11 cellular contexts compared by ENCODE assay signal in genomic region chr6:153023977-153024376, GRCh38. TPM values are rescaled to one million over a fixed set of nuclear protein-coding genes. Genes with fewer than 3 reads are reported as not detected.
DNase-seq lines count a peak whose midpoint lies in the region; ATAC-seq and TF ChIP-seq lines count a peak whose summit lies in the region.
"Had no signal": no experiment of that assay in that cellular context is flagged by ENCODE, and none has a peak within 500 bp of the region (broad histone marks: within the 10 kb centered on the region; RNA-seq: fewer than 3 reads in every experiment).

No MANE protein-coding gene starts in this region.

- intact Hi-C loops in HCT116 (cut with micrococcal nuclease), result loop anchor here (1.0 to 5.0 kb wide), 3 partner anchors 70 to 277 kb away; no protein-coding TSS in a partner anchor

- H3K9ac ChIP-seq in HCT116 (ENCODE audit: low read length), result no peak overlapping the region

- ATAC-seq in activated naive CD8-positive, alpha-beta T cell treated with anti-CD3 and anti-CD28 coated beads, Interleukin-2, amount 10 ng/mL, durations not matched to agents 7 days and 5 days (ENCODE audit: low read depth), result peak; percentile 18
- ATAC-seq in activated naive CD8-positive, alpha-beta T cell treated with anti-CD3 and anti-CD28 coated beads, Interleukin-2, amount 50 U/mL, for 24 hours, result no peak
- peak; percentile 42 for ATAC-seq in HCT116
- peak; percentile 22 for ATAC-seq in HG03280 (IDR thresholded peaks at IDR 0.05; ENCODE audit: unreplicated experiment)
- peak; percentile 44 for ATAC-seq in stimulated activated effector memory CD8-positive, alpha-beta T cell treated with anti-CD3 and anti-CD28 coated beads, Interleukin-12 subunit alpha, Interleukin-12 subunit beta, amount 100 ng/mL, for 72 hours

- peaks cover 1% of the 10 kb centered on the region for H3K4me1 Mint-ChIP-seq in activated naive CD8-positive, alpha-beta T cell treated with anti-CD3 and anti-CD28 coated beads, Interleukin-2, amount 10 ng/mL, durations not matched to agents 7 days and 5 days
- H3K4me1 Mint-ChIP-seq in activated naive CD8-positive, alpha-beta T cell treated with anti-CD3 and anti-CD28 coated beads, Interleukin-2, amount 50 U/mL, for 24 hours, result no peaks in the 10 kb centered on the region
- no peaks in the 10 kb centered on the region for H3K4me1 Mint-ChIP-seq in stimulated activated effector memory CD8-positive, alpha-beta T cell treated with anti-CD3 and anti-CD28 coated beads, Interleukin-12 subunit alpha, Interleukin-12 subunit beta, amount 100 ng/mL, for 72 hours

- H3K9me3 Mint-ChIP-seq in activated naive CD8-positive, alpha-beta T cell treated with anti-CD3 and anti-CD28 coated beads, Interleukin-2, amount 10 ng/mL, durations not matched to agents 7 days and 5 days, result peaks cover 2% of the 10 kb centered on the region
- no peaks in the 10 kb centered on the region for H3K9me3 Mint-ChIP-seq in activated naive CD8-positive, alpha-beta T cell treated with anti-CD3 and anti-CD28 coated beads, Interleukin-2, amount 50 U/mL, for 24 hours
- no peaks in the 10 kb centered on the region for H3K9me3 Mint-ChIP-seq in stimulated activated effector memory CD8-positive, alpha-beta T cell treated with anti-CD3 and anti-CD28 coated beads, Interleukin-12 subunit alpha, Interleukin-12 subunit beta, amount 100 ng/mL, for 72 hours
- H3K9me3 Mint-ChIP-seq: activated naive CD8-positive, alpha-beta T cell treated with anti-CD3 and anti-CD28 coated beads for 36 hours had no signal

- TF ChIP-seq CTCF in HCT116 (IDR thresholded peaks at IDR 0.05 in 2 of 3, conservative IDR thresholded peaks at IDR 0.05 in 1 of 3; ENCODE audit: borderline replicate concordance in 1 of 3, insufficient read depth in 1 of 3, low read depth in 2 of 3, low read length in 2 of 3), result no peak

- H3K4me3 ChIP-seq in HCT116 (replicated peaks in 1 of 2; ENCODE audit: low read depth in 1 of 2, low read length in 2 of 2), result no peak overlapping the region
- H3K4me3 ChIP-seq: SJSA1 had no signal

- POLR2A ChIA-PET in activated naive CD8-positive, alpha-beta T cell treated with anti-CD3 and anti-CD28 coated beads, Interleukin-2, amount 10 ng/mL, durations not matched to agents 7 days and 5 days (lab: Charles Lee), result no interaction called here
- POLR2A ChIA-PET in HCT116 (lab: Charles Lee), result no interaction called here

- H3K4me1 ChIP-seq in HCT116 (ENCODE audit: control insufficient read depth in 1 of 2, insufficient read depth in 2 of 2, low read length in 2 of 2), result no peaks in the 10 kb centered on the region

- H3K27ac Mint-ChIP-seq in activated naive CD8-positive, alpha-beta T cell treated with anti-CD3 and anti-CD28 coated beads, Interleukin-2, amount 10 ng/mL, durations not matched to agents 7 days and 5 days, result no peak overlapping the region
- no peak overlapping the region for H3K27ac Mint-ChIP-seq in activated naive CD8-positive, alpha-beta T cell treated with anti-CD3 and anti-CD28 coated beads, Interleukin-2, amount 50 U/mL, for 24 hours
- H3K27ac Mint-ChIP-seq in stimulated activated effector memory CD8-positive, alpha-beta T cell treated with anti-CD3 and anti-CD28 coated beads, Interleukin-12 subunit alpha, Interleukin-12 subunit beta, amount 100 ng/mL, for 72 hours, result no peak overlapping the region
- H3K27ac Mint-ChIP-seq: activated naive CD8-positive, alpha-beta T cell treated with anti-CD3 and anti-CD28 coated beads for 36 hours had no signal

- H3K4me2 ChIP-seq in HCT116 (ENCODE audit: low read length), result no peak overlapping the region

- no peaks in the 10 kb centered on the region for H3K27me3 ChIP-seq in HCT116 (ENCODE audit: insufficient read depth, low read length)
- H3K27me3 ChIP-seq: SJSA1 had no signal

- H3K27ac ChIP-seq in HCT116 (ENCODE audit: low read depth, low read length), result no peak overlapping the region
- H3K27ac ChIP-seq: SJSA1, VCaP had no signal

- H3K27me3 Mint-ChIP-seq in activated naive CD8-positive, alpha-beta T cell treated with anti-CD3 and anti-CD28 coated beads, Interleukin-2, amount 10 ng/mL, durations not matched to agents 7 days and 5 days, result peaks cover 12% of the 10 kb centered on the region
- peaks cover 17% of the 10 kb centered on the region for H3K27me3 Mint-ChIP-seq in activated naive CD8-positive, alpha-beta T cell treated with anti-CD3 and anti-CD28 coated beads, Interleukin-2, amount 50 U/mL, for 24 hours

- no peaks in the 10 kb centered on the region for H4K20me1 ChIP-seq in HCT116 (ENCODE audit: insufficient read depth)

- no peaks in the 10 kb centered on the region for H3K36me3 ChIP-seq in HCT116 (ENCODE audit: control insufficient read depth in 1 of 2, insufficient read depth in 2 of 2, low read length in 2 of 2)
- H3K36me3 ChIP-seq: SJSA1 had no signal

- no peaks in the 10 kb centered on the region for H3K36me3 Mint-ChIP-seq in activated naive CD8-positive, alpha-beta T cell treated with anti-CD3 and anti-CD28 coated beads, Interleukin-2, amount 10 ng/mL, durations not matched to agents 7 days and 5 days
- H3K36me3 Mint-ChIP-seq in activated naive CD8-positive, alpha-beta T cell treated with anti-CD3 and anti-CD28 coated beads, Interleukin-2, amount 50 U/mL, for 24 hours (ENCODE audit: low read depth), result no peaks in the 10 kb centered on the region
- H3K36me3 Mint-ChIP-seq in stimulated activated effector memory CD8-positive, alpha-beta T cell treated with anti-CD3 and anti-CD28 coated beads, Interleukin-12 subunit alpha, Interleukin-12 subunit beta, amount 100 ng/mL, for 72 hours, result no peaks in the 10 kb centered on the region
- H3K36me3 Mint-ChIP-seq: activated naive CD8-positive, alpha-beta T cell treated with anti-CD3 and anti-CD28 coated beads for 36 hours had no signal

- RAD21 ChIA-PET in HCT116 (lab: Charles Lee; ENCODE audit: low non-redundant PET in 1 of 2, low total read pairs in 2 of 2, uncharacterized antibody in 2 of 2, unreplicated experiment in 2 of 2), result no interaction called here

- no peak for DNase-seq in activated naive CD8-positive, alpha-beta T cell treated with anti-CD3 and anti-CD28 coated beads, Interleukin-2, amount 10 ng/mL, durations not matched to agents 7 days and 5 days
- DNase-seq in activated naive CD8-positive, alpha-beta T cell treated with anti-CD3 and anti-CD28 coated beads, Interleukin-2, amount 50 U/mL, for 24 hours, result no peak
- no peak for DNase-seq in HCT116 (ENCODE audit: low read depth, low spot score)
- no peak for DNase-seq in stimulated activated effector memory CD8-positive, alpha-beta T cell treated with anti-CD3 and anti-CD28 coated beads, Interleukin-12 subunit alpha, Interleukin-12 subunit beta, amount 100 ng/mL, for 72 hours (ENCODE audit: low spot score in 2 of 2)
- no peak for DNase-seq in NCI-H146 treated with DMSO at 0.1 percent for 48 hours (lab: John Stamatoyannopoulos, UW; ENCODE audit: unreplicated experiment)
- no peak for DNase-seq in DMS53 treated with DMSO at 0.1 percent for 48 hours (lab: John Stamatoyannopoulos, UW; ENCODE audit: unreplicated experiment)
- no peak for DNase-seq in hippocampal formation (lab: John Stamatoyannopoulos, UW)

- no TSS peak for BruUV-seq in HCT116 (replicated peaks; lab: Mats Ljungman, UMichigan)

- H3K9me3 ChIP-seq in HCT116 (ENCODE audit: control insufficient read depth in 1 of 2, insufficient read depth in 1 of 2, low read depth in 1 of 2, low read length in 2 of 2), result no peaks in the 10 kb centered on the region
- H3K9me3 ChIP-seq: SJSA1 had no signal

- TF ChIP-seq RAD21 in HCT116 (IDR thresholded peaks at IDR 0.05; ENCODE audit: low read depth), result no peak

- no peak overlapping the region for H3K4me3 Mint-ChIP-seq in activated naive CD8-positive, alpha-beta T cell treated with anti-CD3 and anti-CD28 coated beads, Interleukin-2, amount 10 ng/mL, durations not matched to agents 7 days and 5 days
- H3K4me3 Mint-ChIP-seq in activated naive CD8-positive, alpha-beta T cell treated with anti-CD3 and anti-CD28 coated beads, Interleukin-2, amount 50 U/mL, for 24 hours, result no peak overlapping the region
- no peak overlapping the region for H3K4me3 Mint-ChIP-seq in stimulated activated effector memory CD8-positive, alpha-beta T cell treated with anti-CD3 and anti-CD28 coated beads, Interleukin-12 subunit alpha, Interleukin-12 subunit beta, amount 100 ng/mL, for 72 hours
- H3K4me3 Mint-ChIP-seq: activated naive CD8-positive, alpha-beta T cell treated with anti-CD3 and anti-CD28 coated beads for 36 hours had no signal

- H3K79me2 ChIP-seq in HCT116 (ENCODE audit: insufficient read depth, low read length), result no peaks in the 10 kb centered on the region

- H2AFZ ChIP-seq in HCT116 (ENCODE audit: low read depth, low read length, poor library complexity, severe bottlenecking), result no peak overlapping the region

- H3K9me2 ChIP-seq in HCT116 (ENCODE audit: insufficient read depth), result no peaks in the 10 kb centered on the region

- CTCF ChIA-PET in HCT116 (lab: Charles Lee), result interaction anchor here (0.6 kb wide), 1 partner anchor 70 kb away, joined by 3 read pairs; no protein-coding TSS in a partner anchor

- no peak for TF ChIP-seq POLR2A in HCT116 (IDR thresholded peaks at IDR 0.05; ENCODE audit: borderline replicate concordance, extremely low read depth, insufficient read depth, insufficient read length)

TF ChIP-seq in HCT116, 20 proteins besides CTCF, POLR2A, EP300 and RAD21:
- TF ChIP-seq CEBPB (IDR thresholded peaks at IDR 0.05; ENCODE audit: low read depth) (no peak), SP1 (IDR thresholded peaks at IDR 0.05; ENCODE audit: low read depth) (no peak), YY1 (IDR thresholded peaks at IDR 0.05; ENCODE audit: extremely low read depth, insufficient replicate concordance, low read depth, low read length) (no peak)
TF ChIP-seq in HCT116: peak in this region for 0.

RNA-seq across cellular contexts. Expression of gene MTRF1L, which starts 21.5 kb away (rescaled TPM):
- total RNA-seq in activated naive CD8-positive, alpha-beta T cell treated with anti-CD3 and anti-CD28 coated beads, Interleukin-2, amount 10 ng/mL, durations not matched to agents 7 days and 5 days, result 10 to 100 TPM; 16.5 to 17.2 TPM
- 26.2 TPM for total RNA-seq in HCT116 (2021; ENCODE audit: unreplicated experiment)
- polyA plus RNA-seq in HCT116 (2012), result 7.7 and 15.9 TPM in 2 replicates

RNA-seq across cellular contexts. Expression of gene FBXO5, which starts 41.1 kb away (rescaled TPM):
- 10 to 100 TPM; 47.1 to 50.8 TPM for total RNA-seq in activated naive CD8-positive, alpha-beta T cell treated with anti-CD3 and anti-CD28 coated beads, Interleukin-2, amount 10 ng/mL, durations not matched to agents 7 days and 5 days
- total RNA-seq in HCT116 (2021; ENCODE audit: unreplicated experiment), result 38.9 TPM
- polyA plus RNA-seq in HCT116 (2012), result 7.2 and 16.2 TPM in 2 replicates
